2 cellular contexts compared by ENCODE assay signal in the genomic region with DNA sequence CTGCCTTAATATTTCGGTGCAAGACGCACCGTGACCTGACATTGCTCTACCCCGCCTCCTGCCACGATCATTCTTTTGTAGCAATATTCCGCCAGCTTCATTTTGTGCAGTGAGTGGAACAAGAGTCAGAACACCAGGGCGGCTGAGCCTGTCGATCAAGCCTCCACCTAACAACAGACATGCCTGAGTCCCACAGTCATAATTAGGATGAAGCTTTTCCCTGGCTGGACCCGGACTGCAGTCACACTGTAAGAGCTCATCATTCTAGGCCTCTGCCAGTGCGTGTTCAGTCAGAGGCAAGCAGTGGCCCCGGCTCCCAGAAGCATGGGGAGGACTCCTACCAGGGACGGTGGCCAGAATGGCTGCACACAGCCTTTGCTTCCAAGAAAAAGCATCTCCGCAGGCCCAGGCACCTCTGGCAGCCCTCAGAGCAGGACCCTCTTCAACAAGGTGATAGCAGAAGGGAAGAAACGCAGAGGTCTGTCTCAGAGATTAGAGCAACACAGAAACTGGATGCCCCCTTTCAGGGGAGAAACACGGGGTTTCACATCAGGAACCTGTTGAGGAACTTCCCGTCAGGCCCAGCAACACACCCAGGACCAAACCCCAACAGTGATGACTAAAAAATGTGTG.
TF ChIP-seq lines count a peak whose summit lies in the region.

No MANE protein-coding gene starts in this region.

TF ChIP-seq in GM23338, 12 proteins besides CTCF, POLR2A, EP300 and RAD21 (continued from another document):
- TF ChIP-seq, protein P1, sequence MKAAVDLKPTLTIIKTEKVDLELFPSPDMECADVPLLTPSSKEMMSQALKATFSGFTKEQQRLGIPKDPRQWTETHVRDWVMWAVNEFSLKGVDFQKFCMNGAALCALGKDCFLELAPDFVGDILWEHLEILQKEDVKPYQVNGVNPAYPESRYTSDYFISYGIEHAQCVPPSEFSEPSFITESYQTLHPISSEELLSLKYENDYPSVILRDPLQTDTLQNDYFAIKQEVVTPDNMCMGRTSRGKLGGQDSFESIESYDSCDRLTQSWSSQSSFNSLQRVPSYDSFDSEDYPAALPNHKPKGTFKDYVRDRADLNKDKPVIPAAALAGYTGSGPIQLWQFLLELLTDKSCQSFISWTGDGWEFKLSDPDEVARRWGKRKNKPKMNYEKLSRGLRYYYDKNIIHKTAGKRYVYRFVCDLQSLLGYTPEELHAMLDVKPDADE (IDR thresholded peaks at IDR 0.05): no peak
- no peak for TF ChIP-seq ZNF114 (CRISPR knock-in tag; IDR thresholded peaks at IDR 0.05)

TF ChIP-seq in HepG2, 621 proteins besides CTCF, POLR2A, EP300 and RAD21 (continued from another document and continues in another):
- TF ChIP-seq ARID4A (CRISPR knock-in tag; IDR thresholded peaks at IDR 0.05; ENCODE audit: borderline replicate concordance) (no peak), SNAI1 (CRISPR knock-in tag; IDR thresholded peaks at IDR 0.05; ENCODE audit: borderline replicate concordance) (no peak), TFDP2 (CRISPR knock-in tag; IDR thresholded peaks at IDR 0.05) (no peak), ZNF724P (CRISPR knock-in tag; IDR thresholded peaks at IDR 0.05; ENCODE audit: borderline replicate concordance) (0 out of 2 replicates have a peak, but pooled peaks have one; percentile 26), ZMYM3 (CRISPR knock-in tag; IDR thresholded peaks at IDR 0.05) (no peak), TMF1 (CRISPR knock-in tag; IDR thresholded peaks at IDR 0.05; ENCODE audit: low read depth) (peak; percentile 46; the same call in 1 of the 2 replicates), ZNF629 (CRISPR knock-in tag; conservative IDR thresholded peaks at IDR 0.05) (no peak), SPEN (CRISPR knock-in tag; IDR thresholded peaks at IDR 0.05; ENCODE audit: low read depth) (0 out of 2 replicates have a peak, but pooled peaks have one; percentile 6), KDM6A (CRISPR knock-in tag; IDR thresholded peaks at IDR 0.05; ENCODE audit: low read depth) (no peak), FOXC1 (CRISPR knock-in tag; IDR thresholded peaks at IDR 0.05; ENCODE audit: borderline replicate concordance) (no peak), ZFX (CRISPR knock-in tag; IDR thresholded peaks at IDR 0.05; ENCODE audit: low read depth) (no peak), ESRRA (CRISPR knock-in tag; IDR thresholded peaks at IDR 0.05; ENCODE audit: low read depth) (no peak), ETV6 (CRISPR knock-in tag; conservative IDR thresholded peaks at IDR 0.05) (no peak), ZNF674 (CRISPR knock-in tag; IDR thresholded peaks at IDR 0.05; ENCODE audit: low read depth) (no peak), SRSF1 (optimal IDR thresholded peaks at IDR 0.05; ENCODE audit: low read depth, low read length) (no peak), HDAC6 (IDR thresholded peaks at IDR 0.05; ENCODE audit: low read depth, low read length) (no peak), ZNF282 (IDR thresholded peaks at IDR 0.05; ENCODE audit: partially characterized antibody) (no peak), NCOA1 (CRISPR knock-in tag; IDR thresholded peaks at IDR 0.05) (no peak), IRF2 (CRISPR knock-in tag; IDR thresholded peaks at IDR 0.05) (no peak), ZNF275 (CRISPR knock-in tag; IDR thresholded peaks at IDR 0.05; ENCODE audit: borderline replicate concordance) (no peak), TOPORS (CRISPR knock-in tag; IDR thresholded peaks at IDR 0.05) (0 out of 2 replicates have a peak, but pooled peaks have one; percentile 2), ZNF546 (CRISPR knock-in tag; conservative IDR thresholded peaks at IDR 0.05) (no peak), ZBTB38 (CRISPR knock-in tag; IDR thresholded peaks at IDR 0.05) (0 out of 2 replicates have a peak, but pooled peaks have one; percentile 69), ZNF12 (CRISPR knock-in tag; IDR thresholded peaks at IDR 0.05) (no peak), TEAD2 (CRISPR knock-in tag; IDR thresholded peaks at IDR 0.05) (no peak), EZH2 (conservative IDR thresholded peaks at IDR 0.05; ENCODE audit: low read depth, low read length) (no peak), ZNF839 (CRISPR knock-in tag; IDR thresholded peaks at IDR 0.05; ENCODE audit: borderline replicate concordance) (no peak), TBX2 (CRISPR knock-in tag; IDR thresholded peaks at IDR 0.05; ENCODE audit: borderline replicate concordance) (peak; percentile 51; the same call in 1 of the 2 replicates)
- TF ChIP-seq, protein P2, sequence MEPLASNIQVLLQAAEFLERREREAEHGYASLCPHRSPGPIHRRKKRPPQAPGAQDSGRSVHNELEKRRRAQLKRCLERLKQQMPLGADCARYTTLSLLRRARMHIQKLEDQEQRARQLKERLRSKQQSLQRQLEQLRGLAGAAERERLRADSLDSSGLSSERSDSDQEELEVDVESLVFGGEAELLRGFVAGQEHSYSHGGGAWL (CRISPR knock-in tag; IDR thresholded peaks at IDR 0.05): no peak
- TF ChIP-seq, protein P3, sequence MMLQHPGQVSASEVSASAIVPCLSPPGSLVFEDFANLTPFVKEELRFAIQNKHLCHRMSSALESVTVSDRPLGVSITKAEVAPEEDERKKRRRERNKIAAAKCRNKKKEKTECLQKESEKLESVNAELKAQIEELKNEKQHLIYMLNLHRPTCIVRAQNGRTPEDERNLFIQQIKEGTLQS (CRISPR knock-in tag; IDR thresholded peaks at IDR 0.05): 0 out of 2 replicates have a peak, but pooled peaks have one; percentile 2
- TF ChIP-seq, protein P4, sequence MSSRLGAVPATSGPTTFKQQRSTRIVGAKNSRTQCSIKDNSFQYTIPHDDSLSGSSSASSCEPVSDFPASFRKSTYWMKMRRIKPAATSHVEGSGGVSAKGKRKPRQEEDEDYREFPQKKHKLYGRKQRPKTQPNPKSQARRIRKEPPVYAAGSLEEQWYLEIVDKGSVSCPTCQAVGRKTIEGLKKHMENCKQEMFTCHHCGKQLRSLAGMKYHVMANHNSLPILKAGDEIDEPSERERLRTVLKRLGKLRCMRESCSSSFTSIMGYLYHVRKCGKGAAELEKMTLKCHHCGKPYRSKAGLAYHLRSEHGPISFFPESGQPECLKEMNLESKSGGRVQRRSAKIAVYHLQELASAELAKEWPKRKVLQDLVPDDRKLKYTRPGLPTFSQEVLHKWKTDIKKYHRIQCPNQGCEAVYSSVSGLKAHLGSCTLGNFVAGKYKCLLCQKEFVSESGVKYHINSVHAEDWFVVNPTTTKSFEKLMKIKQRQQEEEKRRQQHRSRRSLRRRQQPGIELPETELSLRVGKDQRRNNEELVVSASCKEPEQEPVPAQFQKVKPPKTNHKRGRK (CRISPR knock-in tag; IDR thresholded peaks at IDR 0.05): 0 out of 2 replicates have a peak, but pooled peaks have one; percentile 42
- TF ChIP-seq, protein P5, sequence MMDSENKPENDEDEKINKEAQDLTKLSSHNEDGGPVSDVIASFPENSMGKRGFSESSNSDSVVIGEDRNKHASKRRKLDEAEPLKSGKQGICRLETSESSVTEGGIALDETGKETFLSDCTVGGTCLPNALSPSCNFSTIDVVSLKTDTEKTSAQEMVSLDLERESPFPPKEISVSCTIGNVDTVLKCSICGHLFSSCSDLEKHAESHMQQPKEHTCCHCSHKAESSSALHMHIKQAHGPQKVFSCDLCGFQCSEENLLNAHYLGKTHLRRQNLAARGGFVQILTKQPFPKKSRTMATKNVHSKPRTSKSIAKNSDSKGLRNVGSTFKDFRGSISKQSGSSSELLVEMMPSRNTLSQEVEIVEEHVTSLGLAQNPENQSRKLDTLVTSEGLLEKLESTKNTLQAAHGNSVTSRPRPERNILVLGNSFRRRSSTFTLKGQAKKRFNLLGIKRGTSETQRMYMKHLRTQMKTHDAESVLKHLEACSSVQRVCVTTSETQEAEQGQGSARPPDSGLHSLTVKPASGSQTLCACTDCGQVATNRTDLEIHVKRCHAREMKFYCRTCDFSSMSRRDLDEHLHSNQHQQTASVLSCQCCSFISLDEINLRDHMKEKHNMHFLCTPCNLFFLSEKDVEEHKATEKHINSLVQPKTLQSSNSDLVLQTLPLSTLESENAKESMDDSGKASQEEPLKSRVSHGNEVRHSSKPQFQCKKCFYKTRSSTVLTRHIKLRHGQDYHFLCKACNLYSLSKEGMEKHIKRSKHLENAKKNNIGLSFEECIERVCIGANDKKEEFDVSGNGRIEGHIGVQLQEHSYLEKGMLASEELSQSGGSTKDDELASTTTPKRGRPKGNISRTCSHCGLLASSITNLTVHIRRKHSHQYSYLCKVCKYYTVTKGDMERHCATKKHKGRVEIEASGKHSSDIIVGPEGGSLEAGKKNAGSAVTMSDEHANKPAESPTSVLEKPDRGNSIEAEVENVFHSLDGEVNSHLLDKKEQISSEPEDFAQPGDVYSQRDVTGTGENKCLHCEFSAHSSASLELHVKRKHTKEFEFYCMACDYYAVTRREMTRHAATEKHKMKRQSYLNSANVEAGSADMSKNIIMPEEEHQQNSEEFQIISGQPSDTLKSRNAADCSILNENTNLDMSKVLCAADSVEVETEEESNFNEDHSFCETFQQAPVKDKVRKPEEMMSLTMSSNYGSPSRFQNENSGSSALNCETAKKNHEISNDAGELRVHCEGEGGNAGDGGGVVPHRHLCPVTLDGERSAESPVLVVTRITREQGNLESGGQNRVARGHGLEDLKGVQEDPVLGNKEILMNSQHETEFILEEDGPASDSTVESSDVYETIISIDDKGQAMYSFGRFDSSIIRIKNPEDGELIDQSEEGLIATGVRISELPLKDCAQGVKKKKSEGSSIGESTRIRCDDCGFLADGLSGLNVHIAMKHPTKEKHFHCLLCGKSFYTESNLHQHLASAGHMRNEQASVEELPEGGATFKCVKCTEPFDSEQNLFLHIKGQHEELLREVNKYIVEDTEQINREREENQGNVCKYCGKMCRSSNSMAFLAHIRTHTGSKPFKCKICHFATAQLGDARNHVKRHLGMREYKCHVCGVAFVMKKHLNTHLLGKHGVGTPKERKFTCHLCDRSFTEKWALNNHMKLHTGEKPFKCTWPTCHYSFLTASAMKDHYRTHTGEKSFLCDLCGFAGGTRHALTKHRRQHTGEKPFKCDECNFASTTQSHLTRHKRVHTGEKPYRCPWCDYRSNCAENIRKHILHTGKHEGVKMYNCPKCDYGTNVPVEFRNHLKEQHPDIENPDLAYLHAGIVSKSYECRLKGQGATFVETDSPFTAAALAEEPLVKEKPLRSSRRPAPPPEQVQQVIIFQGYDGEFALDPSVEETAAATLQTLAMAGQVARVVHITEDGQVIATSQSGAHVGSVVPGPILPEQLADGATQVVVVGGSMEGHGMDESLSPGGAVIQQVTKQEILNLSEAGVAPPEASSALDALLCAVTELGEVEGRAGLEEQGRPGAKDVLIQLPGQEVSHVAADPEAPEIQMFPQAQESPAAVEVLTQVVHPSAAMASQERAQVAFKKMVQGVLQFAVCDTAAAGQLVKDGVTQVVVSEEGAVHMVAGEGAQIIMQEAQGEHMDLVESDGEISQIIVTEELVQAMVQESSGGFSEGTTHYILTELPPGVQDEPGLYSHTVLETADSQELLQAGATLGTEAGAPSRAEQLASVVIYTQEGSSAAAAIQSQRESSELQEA (CRISPR knock-in tag; IDR thresholded peaks at IDR 0.05; ENCODE audit: not compliant biosample characterization): no peak
- TF ChIP-seq, protein P6, sequence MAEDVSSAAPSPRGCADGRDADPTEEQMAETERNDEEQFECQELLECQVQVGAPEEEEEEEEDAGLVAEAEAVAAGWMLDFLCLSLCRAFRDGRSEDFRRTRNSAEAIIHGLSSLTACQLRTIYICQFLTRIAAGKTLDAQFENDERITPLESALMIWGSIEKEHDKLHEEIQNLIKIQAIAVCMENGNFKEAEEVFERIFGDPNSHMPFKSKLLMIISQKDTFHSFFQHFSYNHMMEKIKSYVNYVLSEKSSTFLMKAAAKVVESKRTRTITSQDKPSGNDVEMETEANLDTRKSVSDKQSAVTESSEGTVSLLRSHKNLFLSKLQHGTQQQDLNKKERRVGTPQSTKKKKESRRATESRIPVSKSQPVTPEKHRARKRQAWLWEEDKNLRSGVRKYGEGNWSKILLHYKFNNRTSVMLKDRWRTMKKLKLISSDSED (CRISPR knock-in tag; IDR thresholded peaks at IDR 0.05): no peak
